2 cellular contexts compared by ENCODE assay signal in the genomic region with DNA sequence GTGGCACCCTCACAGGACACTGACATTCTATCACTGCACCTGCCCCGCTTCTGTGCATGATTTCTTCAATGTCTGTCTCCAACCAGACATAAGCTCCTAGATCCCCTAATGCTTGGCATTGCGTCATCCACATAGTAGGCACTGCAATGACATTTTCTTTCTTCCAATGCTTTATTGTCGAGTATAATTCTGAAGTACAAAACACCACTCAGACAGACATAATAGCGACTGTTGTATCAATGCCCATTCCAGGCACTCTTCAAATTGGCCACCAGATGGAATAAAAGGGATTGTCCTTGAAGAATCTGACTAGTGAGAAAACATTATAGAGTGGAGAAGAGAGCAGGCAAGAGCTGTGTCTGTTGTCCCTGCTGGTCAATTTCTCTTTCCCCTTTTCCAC.
A peak's percentile ranks its signal among the peaks of the same experiment; 100 is the strongest.
TF ChIP-seq lines count a peak whose summit lies in the region.

No MANE protein-coding gene starts in this region.

TF ChIP-seq in SK-N-SH, 30 proteins besides CTCF, POLR2A, EP300 and RAD21 (continued from another document):
- TF ChIP-seq SMC3 (IDR thresholded peaks at IDR 0.05; ENCODE audit: low read depth, low read length) = peak; percentile 21; the same call in 1 of the 2 replicates
- TF ChIP-seq GABPA (IDR thresholded peaks at IDR 0.05; ENCODE audit: low read depth) = no peak
- no peak for TF ChIP-seq NFIC (IDR thresholded peaks at IDR 0.05; ENCODE audit: borderline replicate concordance)

TF ChIP-seq in SK-N-SH treated with all-trans-retinoic acid at 6 μM for 48 hours, 23 proteins besides CTCF, POLR2A, EP300 and RAD21:
- TF ChIP-seq, protein P1, sequence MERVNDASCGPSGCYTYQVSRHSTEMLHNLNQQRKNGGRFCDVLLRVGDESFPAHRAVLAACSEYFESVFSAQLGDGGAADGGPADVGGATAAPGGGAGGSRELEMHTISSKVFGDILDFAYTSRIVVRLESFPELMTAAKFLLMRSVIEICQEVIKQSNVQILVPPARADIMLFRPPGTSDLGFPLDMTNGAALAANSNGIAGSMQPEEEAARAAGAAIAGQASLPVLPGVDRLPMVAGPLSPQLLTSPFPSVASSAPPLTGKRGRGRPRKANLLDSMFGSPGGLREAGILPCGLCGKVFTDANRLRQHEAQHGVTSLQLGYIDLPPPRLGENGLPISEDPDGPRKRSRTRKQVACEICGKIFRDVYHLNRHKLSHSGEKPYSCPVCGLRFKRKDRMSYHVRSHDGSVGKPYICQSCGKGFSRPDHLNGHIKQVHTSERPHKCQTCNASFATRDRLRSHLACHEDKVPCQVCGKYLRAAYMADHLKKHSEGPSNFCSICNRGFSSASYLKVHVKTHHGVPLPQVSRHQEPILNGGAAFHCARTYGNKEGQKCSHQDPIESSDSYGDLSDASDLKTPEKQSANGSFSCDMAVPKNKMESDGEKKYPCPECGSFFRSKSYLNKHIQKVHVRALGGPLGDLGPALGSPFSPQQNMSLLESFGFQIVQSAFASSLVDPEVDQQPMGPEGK (CRISPR knock-in tag; IDR thresholded peaks at IDR 0.05; ENCODE audit: borderline replicate concordance) = no peak
- TF ChIP-seq ZFP3 (CRISPR knock-in tag; IDR thresholded peaks at IDR 0.05) = no peak
- no peak for TF ChIP-seq CSDC2 (CRISPR knock-in tag; IDR thresholded peaks at IDR 0.05)
- no peak for TF ChIP-seq TCF4 (CRISPR knock-in tag; IDR thresholded peaks at IDR 0.05; ENCODE audit: borderline replicate concordance)
- no peak for TF ChIP-seq TOX (CRISPR knock-in tag; IDR thresholded peaks at IDR 0.05; ENCODE audit: borderline replicate concordance)
- TF ChIP-seq, protein P2, sequence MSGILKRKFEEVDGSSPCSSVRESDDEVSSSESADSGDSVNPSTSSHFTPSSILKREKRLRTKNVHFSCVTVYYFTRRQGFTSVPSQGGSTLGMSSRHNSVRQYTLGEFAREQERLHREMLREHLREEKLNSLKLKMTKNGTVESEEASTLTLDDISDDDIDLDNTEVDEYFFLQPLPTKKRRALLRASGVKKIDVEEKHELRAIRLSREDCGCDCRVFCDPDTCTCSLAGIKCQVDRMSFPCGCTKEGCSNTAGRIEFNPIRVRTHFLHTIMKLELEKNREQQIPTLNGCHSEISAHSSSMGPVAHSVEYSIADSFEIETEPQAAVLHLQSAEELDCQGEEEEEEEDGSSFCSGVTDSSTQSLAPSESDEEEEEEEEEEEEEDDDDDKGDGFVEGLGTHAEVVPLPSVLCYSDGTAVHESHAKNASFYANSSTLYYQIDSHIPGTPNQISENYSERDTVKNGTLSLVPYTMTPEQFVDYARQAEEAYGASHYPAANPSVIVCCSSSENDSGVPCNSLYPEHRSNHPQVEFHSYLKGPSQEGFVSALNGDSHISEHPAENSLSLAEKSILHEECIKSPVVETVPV (CRISPR knock-in tag; IDR thresholded peaks at IDR 0.05) = no peak
